In genomic region chr17:11545696-11546095, GRCh38 we compare ENCODE assay signal across 10 cellular contexts. TPM values are rescaled to one million over a fixed set of nuclear protein-coding genes. Genes with fewer than 3 reads are reported as not detected.
"Had no signal": no experiment of that assay in that cellular context is flagged by ENCODE, and none has a peak within 500 bp of the region (broad histone marks: within the 10 kb centered on the region; RNA-seq: fewer than 3 reads in every experiment).

No MANE protein-coding gene starts in this region.

- H3K4me3 ChIP-seq: GM23248, HAP-1 had no signal

- H3K27ac ChIP-seq: GM23248, HL-60 had no signal

- H3K36me3 ChIP-seq: HAP-1 had no signal

- H3K9me3 ChIP-seq: HAP-1 had no signal

- DNase-seq: GM23248, GOT3, H7, HFFc6, KBM-7 had no signal

- H3K4me1 ChIP-seq: HAP-1 had no signal

- ATAC-seq: HCT116, HepG2 had no signal

RNA-seq across cellular contexts. Expression of gene DNAH9, which starts 52.6 kb away (rescaled TPM):
- total RNA-seq: GM23248, HepG2, HFFc6, HT1080 had no signal
